Comparison of ENCODE assay signal across 8 cellular contexts in the genomic region with DNA sequence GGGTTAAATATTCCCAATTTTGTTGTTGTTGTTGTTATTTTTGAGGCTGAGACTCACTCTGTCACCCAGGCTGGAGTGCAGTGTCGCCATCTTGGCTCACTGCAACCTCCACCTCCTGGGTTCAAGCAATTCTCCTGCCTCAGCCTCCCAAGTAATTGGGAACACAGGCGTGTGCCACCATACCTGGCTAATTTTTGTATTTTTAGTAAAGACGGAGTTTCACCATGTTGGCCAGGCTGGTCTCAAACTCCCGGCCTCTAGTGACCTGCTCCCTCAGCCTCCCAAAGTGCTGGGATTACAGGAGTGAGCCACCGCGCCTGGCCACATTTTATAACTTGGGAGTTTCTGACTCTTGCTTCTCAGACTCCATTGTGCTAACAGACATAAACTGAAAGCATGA. TPM values are rescaled to one million over a fixed set of nuclear protein-coding genes. Genes with fewer than 3 reads are reported as not detected.
DNase-seq lines count a peak whose midpoint lies in the region; ATAC-seq, FAIRE-seq and TF ChIP-seq lines count a peak whose summit lies in the region.
"Not testable (repeated sequence)": the region's sequence is repeated elsewhere in the genome, so short reads cannot be mapped to it uniquely, and the experiment has no call there.

No MANE protein-coding gene starts in this region.

- 89% methylated on average over 6 of the region's 6 CpGs for WGBS in A549 (ENCODE audit: missing lambda C conversion rate)
- 98 to 99% methylated on average over 6 of the region's 6 CpGs for WGBS in GM23248 (ENCODE audit: low coverage in 1 of 2, low lambda C conversion rate in 2 of 2, missing lambda C conversion rate in 2 of 2), 2 experiments
- WGBS in SK-N-SH (ENCODE audit: low lambda C conversion rate), result 98% methylated on average over 6 of the region's 6 CpGs
- 97% methylated on average over 6 of the region's 6 CpGs for WGBS in esophagus muscularis mucosa
- WGBS in smooth muscle cell (ENCODE audit: low lambda C conversion rate), result 86% methylated on average over 6 of the region's 6 CpGs

- H3K79me2 ChIP-seq in GM23248 (ENCODE audit: insufficient read depth) (peaks cover 70% of the 10 kb centered on the region), Karpas-422 (ENCODE audit: low read length) (peaks cover 92% of the 10 kb centered on the region), SK-N-SH (ENCODE audit: insufficient read depth) (peaks cover 42% of the 10 kb centered on the region), smooth muscle cell (ENCODE audit: low read depth) (peaks cover 11% of the 10 kb centered on the region)

- TF ChIP-seq CTCF in A549 (IDR thresholded peaks at IDR 0.05); SK-N-SH (IDR thresholded peaks at IDR 0.05); ascending aorta (IDR thresholded peaks at IDR 0.05); esophagus muscularis mucosa (IDR thresholded peaks at IDR 0.05); mucosa of descending colon (IDR thresholded peaks at IDR 0.05); smooth muscle cell (IDR thresholded peaks at IDR 0.05; ENCODE audit: borderline replicate concordance, insufficient read depth, poor library complexity, severe bottlenecking): not testable (repeated sequence)

- H3K4me3 ChIP-seq in A549; Karpas-422 (ENCODE audit: low read length); SK-N-SH (ENCODE audit: low read depth in 2 of 2, low read length in 1 of 2); esophagus muscularis mucosa; mucosa of descending colon; smooth muscle cell: not testable (repeated sequence)
- H3K4me3 ChIP-seq in GM23248 (0 out of 2 replicates have a peak overlapping the region, but pooled peaks have one; percentile 0), ascending aorta (peak overlapping the region in 1 of 2 donors; percentile 43)

- not testable (repeated sequence) for H3K36me3 ChIP-seq in GM23248 (ENCODE audit: low read depth); SK-N-SH (replicated peaks in 1 of 2; ENCODE audit: control insufficient read depth in 1 of 2, insufficient read depth in 2 of 2, low read length in 1 of 2); ascending aorta; esophagus muscularis mucosa; mucosa of descending colon (ENCODE audit: low read depth); smooth muscle cell (ENCODE audit: low read depth)
- H3K36me3 ChIP-seq in Karpas-422 (ENCODE audit: insufficient read depth, low read length), result peaks cover 45% of the 10 kb centered on the region

- not testable (repeated sequence) for DNase-seq in A549 (ENCODE audit: low read depth in 1 of 2, low spot score in 1 of 2); GM23248; Karpas-422; SK-N-SH; ascending aorta (ENCODE audit: low spot score in 2 of 2); esophagus muscularis mucosa (ENCODE audit: extremely low spot score); mucosa of descending colon; smooth muscle cell (lab: John Stamatoyannopoulos, UW; ENCODE audit: unreplicated experiment)

- peak overlapping the region; percentile 67 to 92 for H3K27ac ChIP-seq in A549
- H3K27ac ChIP-seq in GM23248, result peak overlapping the region; percentile 36
- peak overlapping the region; percentile 55; the same call in 1 of the 2 replicates for H3K27ac ChIP-seq in Karpas-422 (ENCODE audit: low read length)
- peak overlapping the region in 1 of 2 experiments; percentile 74; a peak in 2 of 4 replicates for H3K27ac ChIP-seq in SK-N-SH (ENCODE audit: low read depth in 2 of 2, low read length in 1 of 2)
- H3K27ac ChIP-seq in ascending aorta, result peak overlapping the region; percentile 83 to 86
- H3K27ac ChIP-seq in esophagus muscularis mucosa (replicated peaks in 1 of 4), result peak overlapping the region in 3 of 4 donors; percentile 19 to 37 (median 31)
- H3K27ac ChIP-seq in smooth muscle cell (ENCODE audit: low read depth), result peak overlapping the region; percentile 67

- not testable (repeated sequence) for TF ChIP-seq EP300 in A549 (IDR thresholded peaks at IDR 0.05); SK-N-SH (IDR thresholded peaks at IDR 0.05; ENCODE audit: borderline replicate concordance in 1 of 2, low read depth in 1 of 2, low read length in 1 of 2); esophagus muscularis mucosa (IDR thresholded peaks at IDR 0.05)

- CTCF ChIA-PET in A549 (lab: Yijun Ruan, JAX) (interaction anchor here (1.0 to 1.5 kb wide), 3 partner anchors 10 to 147 kb away, joined by 3 read pairs; no protein-coding TSS in a partner anchor), SK-N-SH (lab: Yijun Ruan, JAX) (interaction anchor here (1.0 kb wide), 1 partner anchor 23 kb away, joined by 3 read pairs; a partner anchor contains a TSS)

- H4K20me1 ChIP-seq in GM23248 (ENCODE audit: insufficient read depth); SK-N-SH (ENCODE audit: insufficient read depth); smooth muscle cell (ENCODE audit: low read depth): not testable (repeated sequence)
- H4K20me1 ChIP-seq in Karpas-422 (ENCODE audit: insufficient read depth, low read depth, low read length), result peaks cover 24% of the 10 kb centered on the region

- H3K4me2 ChIP-seq in A549, result peak overlapping the region; percentile 68
- H3K4me2 ChIP-seq in GM23248 (ENCODE audit: unreplicated experiment), result peak overlapping the region; percentile 13
- peak overlapping the region; percentile 33 for H3K4me2 ChIP-seq in Karpas-422 (ENCODE audit: low read depth, low read length, poor library complexity, severe bottlenecking)
- peak overlapping the region; percentile 37 for H3K4me2 ChIP-seq in SK-N-SH
- H3K4me2 ChIP-seq in smooth muscle cell, result peak overlapping the region; percentile 38

- in situ Hi-C loops in GM23248 (cut with MboI), result not testable (repeated sequence)

- not testable (repeated sequence) for H3K27me3 ChIP-seq in GM23248 (replicated peaks; ENCODE audit: insufficient read depth); Karpas-422 (ENCODE audit: low read length); SK-N-SH (ENCODE audit: insufficient read depth); ascending aorta; esophagus muscularis mucosa; smooth muscle cell (ENCODE audit: low read depth)

- H3K9me3 ChIP-seq in A549; GM23248 (ENCODE audit: low read depth); Karpas-422 (ENCODE audit: low read length); SK-N-SH; ascending aorta; esophagus muscularis mucosa; mucosa of descending colon; smooth muscle cell (replicated peaks; ENCODE audit: low read depth): not testable (repeated sequence)

- FAIRE-seq in A549 (lab: Jason Lieb, UNC), result not testable (repeated sequence)

- not testable (repeated sequence) for TF ChIP-seq POLR2A in A549 (IDR thresholded peaks at IDR 0.05; ENCODE audit: low read length); esophagus muscularis mucosa (IDR thresholded peaks at IDR 0.05; ENCODE audit: low read depth)

- not testable (repeated sequence) for TF ChIP-seq RAD21 in A549 (conservative IDR thresholded peaks at IDR 0.05 in 1 of 2, IDR thresholded peaks at IDR 0.05 in 1 of 2); SK-N-SH (IDR thresholded peaks at IDR 0.05; ENCODE audit: low read length)

- intact Hi-C loops in ascending aorta (cut with DNase I), result loop anchor here (1.0 kb wide), 1 partner anchor 21 kb away; no protein-coding TSS in a partner anchor
- intact Hi-C loops in esophagus muscularis mucosa (cut with DNase I); mucosa of descending colon (cut with DNase I, micrococcal nuclease): not testable (repeated sequence)

- H3K4me1 ChIP-seq in A549, result peaks cover 82% of the 10 kb centered on the region
- peaks cover 59% of the 10 kb centered on the region for H3K4me1 ChIP-seq in GM23248 (ENCODE audit: insufficient read depth)
- H3K4me1 ChIP-seq in Karpas-422 (ENCODE audit: low read length), result peaks cover 76% of the 10 kb centered on the region
- peaks cover 0 to 31% of the 10 kb centered on the region in 2 experiments; a peak in 3 of 4 replicates for H3K4me1 ChIP-seq in SK-N-SH (ENCODE audit: control insufficient read depth in 1 of 2, insufficient read depth in 2 of 2, low read depth in 1 of 2, low read length in 1 of 2)
- peaks cover 2 to 49% of the 10 kb centered on the region in 2 donors for H3K4me1 ChIP-seq in ascending aorta
- peaks cover 9 to 64% (median 54%) of the 10 kb centered on the region in 4 donors for H3K4me1 ChIP-seq in esophagus muscularis mucosa
- peaks cover 17% of the 10 kb centered on the region for H3K4me1 ChIP-seq in mucosa of descending colon (ENCODE audit: low read depth)
- H3K4me1 ChIP-seq in smooth muscle cell (ENCODE audit: low read depth), result peaks cover 10% of the 10 kb centered on the region

- ATAC-seq in A549, result not testable (repeated sequence)
- peak; percentile 20 for ATAC-seq in mucosa of descending colon

- H3F3A ChIP-seq in GM23248 (ENCODE audit: insufficient read depth) (peaks cover 11% of the 10 kb centered on the region), SK-N-SH (replicated peaks; ENCODE audit: insufficient read depth) (peaks cover 52% of the 10 kb centered on the region), smooth muscle cell (ENCODE audit: low read depth) (peaks cover 14% of the 10 kb centered on the region)

- POLR2A ChIA-PET in A549 (lab: Yijun Ruan, JAX), result interaction anchor here (0.7 kb wide), 1 partner anchor 93 kb away, joined by 3 read pairs; no protein-coding TSS in a partner anchor
- POLR2A ChIA-PET in SK-N-SH (lab: Yijun Ruan, JAX), result not testable (repeated sequence)

- H3K9me2 ChIP-seq in GM23248 (ENCODE audit: insufficient read depth); Karpas-422 (replicated peaks; ENCODE audit: insufficient read depth, low read length); SK-N-SH: not testable (repeated sequence)

- not testable (repeated sequence) for H2AFZ ChIP-seq in GM23248; Karpas-422 (ENCODE audit: low read length); SK-N-SH (ENCODE audit: low read depth); smooth muscle cell (ENCODE audit: low read depth)

- H3K9ac ChIP-seq in GM23248 (peak overlapping the region; percentile 26; the same call in 1 of the 2 replicates), SK-N-SH (peak overlapping the region; percentile 16; the same call in 1 of the 2 replicates)
- H3K9ac ChIP-seq in Karpas-422 (ENCODE audit: low read length); smooth muscle cell (ENCODE audit: low read depth): not testable (repeated sequence)

RNA-seq across cellular contexts. Expression of a gene that starts 22.6 kb away (rescaled TPM):
- 81.3 and 109 TPM in 2 replicates for polyA plus RNA-seq in A549 (2011; rRNA removed)
- 10.0 and 11.1 TPM in 2 replicates for polyA plus RNA-seq in A549 (2012; cell fraction: cytosol; rRNA removed)
- polyA plus RNA-seq in A549 (2012; cell fraction: nucleus; rRNA removed), result 1.6 and 3.5 TPM in 2 replicates
- 14.9 to 21.4 TPM (median 20.5 TPM) in 3 replicates for polyA plus RNA-seq in A549 (2017; fragmentation: RNase III; extraction: RNeasy Plus Mini Kit Qiagen cat#74134 plus additional on column Dnase treatment)
- 46.7 and 48.8 TPM in 2 replicates for polyA minus RNA-seq in A549 (2011; rRNA and poly(A)+ RNA removed)
- 54.5 and 67.5 TPM in 2 replicates for total RNA-seq in GM23248 (2014; rRNA removed; shearing (Covaris generic))
- polyA plus RNA-seq in GM23248 (2016; fragmentation: Nextera tagmentation; extraction: Ambion mirVana), result 147 and 157 TPM in 2 replicates
- 174 and 689 TPM in 2 replicates for total RNA-seq in Karpas-422 (2014; rRNA removed; shearing (Covaris generic); ENCODE audit: low replicate concordance)
- polyA plus RNA-seq in SK-N-SH (2012; rRNA removed), result 11.1 and 12.6 TPM in 2 replicates
- 16.5 and 20.9 TPM in 2 replicates for polyA plus RNA-seq in SK-N-SH (2012; cell fraction: cytosol; rRNA removed)
- 4.1 and 7.2 TPM in 2 replicates for polyA plus RNA-seq in SK-N-SH (2012; cell fraction: nucleus; rRNA removed)
- total RNA-seq in ascending aorta, result 48.2 TPM
- total RNA-seq in esophagus muscularis mucosa, result 10 to 100 TPM; 27.3 to 39.0 (median 29.6) TPM
- 100 to 1,000 TPM in 2 of 3 donors, 10 to 100 TPM in 1; 69.5 to 142 (median 123) TPM for total RNA-seq in mucosa of descending colon
- 45.0 and 55.9 TPM in 2 replicates for total RNA-seq in smooth muscle cell
- 47.4 and 48.0 TPM in 2 replicates for polyA plus RNA-seq in smooth muscle cell

Comparison
In these comparisons a context has a peak if more than half of its experiments do, and no peak if none do; other contexts are left out.
1. H3K4me2 ChIP-seq: peak in every context shown above with its lines; median percentile 68 in A549; 38 in smooth muscle cell; 37 in SK-N-SH; 33 in Karpas-422; 13 in GM23248.